ENCODE assay signal across 28 cellular contexts in genomic region chr13:112974676-112975075, GRCh38.
"Had no signal": no experiment of that assay in that cellular context is flagged by ENCODE, and none has a peak within 500 bp of the region (broad histone marks: within the 10 kb centered on the region; RNA-seq: fewer than 3 reads in every experiment).

No MANE protein-coding gene starts in this region.

- H3K4me1 ChIP-seq: breast epithelium, tibial artery had no signal

- H3K36me3 ChIP-seq: breast epithelium, ovary, right lobe of liver, tibial artery, WERI-Rb-1 had no signal

- H3K4me3 ChIP-seq: breast epithelium, mucosa of descending colon, ovary, right lobe of liver, tibial artery had no signal

- DNase-seq: activated CD4-positive, alpha-beta memory T cell treated with anti-CD3 and anti-CD28 coated beads for 36 hours; activated CD4-positive, alpha-beta T cell treated with anti-CD3 and anti-CD28 coated beads for 48 hours; activated CD8-positive, alpha-beta memory T cell treated with anti-CD3 and anti-CD28 coated beads, Interleukin-2, amount 50 U/mL, for 48 hours; activated naive CD8-positive, alpha-beta T cell treated with anti-CD3 and anti-CD28 coated beads, Interleukin-2, amount 50 U/mL, for 24 hours; activated T-cell treated with anti-CD3 and anti-CD28 coated beads, Interleukin-2, amount 50 U/mL, for 48 hours; central memory CD4-positive, alpha-beta T cell; endodermal cell; glutamatergic neuron; islet precursor cell; left cardiac atrium; left ventricle myocardium superior; ovary; small intestine; stimulated activated CD4-positive, alpha-beta T cell treated with anti-CD3 and anti-CD28 coated beads, Interleukin-1b, Interleukin-23, amount 100 ng/mL, for 48 hours; stimulated activated CD4-positive, alpha-beta T cell treated with anti-CD3 and anti-CD28 coated beads, Interleukin-4, amount 100 ng/mL, for 4 hours; stimulated activated CD8-positive, alpha-beta memory T cell treated with anti-CD3 and anti-CD28 coated beads, Interleukin-4, amount 100 ng/mL, for 48 hours; stimulated activated naive CD8-positive, alpha-beta T cell treated with anti-CD3 and anti-CD28 coated beads, Interleukin-15, amount 100 ng/mL, for 72 hours; substantia nigra; SW 1271; T-helper 9 cell; tibial artery; WERI-Rb-1 had no signal

- H3K27me3 ChIP-seq: breast epithelium, ovary, right lobe of liver had no signal

- H3K27ac ChIP-seq: breast epithelium, ovary, right lobe of liver, tibial artery, WERI-Rb-1 had no signal

- ATAC-seq: activated CD4-positive, CD25-positive, alpha-beta regulatory T cell treated with anti-CD3 and anti-CD28 coated beads, Interleukin-2, amount 50 U/mL, for 24 hours; activated naive CD8-positive, alpha-beta T cell treated with anti-CD3 and anti-CD28 coated beads, Interleukin-2, amount 50 U/mL, for 24 hours; esophagus mucosa; left cardiac atrium; left ventricle myocardium superior; mucosa of descending colon; right lobe of liver; stimulated activated memory B cell treated with anti-CD40 and anti-IgM and Interleukin-4, amounts not matched to agents 10 μg/mL and 1 μg/mL and 100 μg/mL, for 72 hours; stimulated activated naive CD8-positive, alpha-beta T cell treated with anti-CD3 and anti-CD28 coated beads, Interleukin-15, amount 100 ng/mL, for 72 hours had no signal

- H3K9me3 ChIP-seq: breast epithelium, mucosa of descending colon, ovary, right lobe of liver, tibial artery had no signal
